1 cellular context compared by ENCODE assay signal in the genomic region with DNA sequence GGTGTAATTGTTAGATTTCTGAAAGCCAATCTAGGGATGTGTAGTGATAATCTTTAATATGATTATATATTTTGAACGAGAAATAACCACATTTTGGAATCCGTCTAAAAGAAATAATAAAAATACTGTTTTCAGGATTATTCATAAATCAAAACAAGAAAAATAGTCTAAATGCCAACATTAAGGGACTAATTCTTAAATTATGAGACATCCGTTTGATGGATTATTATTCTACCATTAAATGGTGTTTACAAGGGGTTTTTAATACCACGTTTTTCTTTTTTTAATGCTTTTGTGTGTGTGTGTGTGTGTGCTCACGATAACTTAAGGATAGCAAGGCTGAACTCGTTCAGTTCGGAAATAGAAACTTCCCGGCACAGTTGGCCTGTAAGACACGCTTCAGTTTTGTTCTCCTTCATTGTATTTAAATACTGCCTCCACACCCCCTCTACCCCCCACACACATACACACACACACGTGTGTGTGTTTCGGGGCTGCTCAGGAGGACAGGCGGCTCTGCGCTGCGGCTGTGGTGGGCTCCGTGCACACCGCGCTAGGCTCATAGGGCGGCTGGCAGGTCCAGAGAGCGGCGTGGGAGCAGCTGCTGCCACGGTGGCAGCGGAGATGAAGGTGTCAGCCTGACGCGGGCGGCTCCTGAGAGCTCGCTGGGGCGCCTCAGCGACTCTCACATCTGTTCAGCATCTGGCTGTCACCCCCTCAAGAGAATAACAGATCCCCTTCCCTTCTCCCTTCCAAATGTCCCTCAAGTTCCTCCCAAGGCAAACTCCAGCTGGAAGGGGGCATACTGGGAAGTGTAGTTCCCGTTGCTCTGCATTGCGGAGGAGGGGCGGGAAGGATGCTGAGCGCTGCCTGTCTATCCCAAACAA.
TF ChIP-seq lines count a peak whose summit lies in the region.

No MANE protein-coding gene starts in this region.

TF ChIP-seq in HepG2, 621 proteins besides CTCF, POLR2A, EP300 and RAD21 (continued from another document):
- TF ChIP-seq TFDP2 (CRISPR knock-in tag; IDR thresholded peaks at IDR 0.05) (no peak), ZNF296 (CRISPR knock-in tag; conservative IDR thresholded peaks at IDR 0.05) (no peak), ZFP1 (CRISPR knock-in tag; IDR thresholded peaks at IDR 0.05) (no peak), ATRX (CRISPR knock-in tag; IDR thresholded peaks at IDR 0.05; ENCODE audit: borderline replicate concordance) (no peak), HNRNPH1 (optimal IDR thresholded peaks at IDR 0.05; ENCODE audit: low read depth, low read length) (no peak), ZNF3 (CRISPR knock-in tag; IDR thresholded peaks at IDR 0.05) (no peak), CREB3 (CRISPR knock-in tag; IDR thresholded peaks at IDR 0.05) (no peak), ZNF577 (CRISPR knock-in tag; IDR thresholded peaks at IDR 0.05; ENCODE audit: borderline replicate concordance, low read depth) (no peak), EZH2 (conservative IDR thresholded peaks at IDR 0.05; ENCODE audit: low read depth, low read length) (peak; percentile 84; the same call in 1 of the 2 replicates), MXI1 (IDR thresholded peaks at IDR 0.05; ENCODE audit: borderline replicate concordance, low read depth, low read length) (no peak), BCL6 (CRISPR knock-in tag; IDR thresholded peaks at IDR 0.05) (no peak), KLF16 (CRISPR knock-in tag; IDR thresholded peaks at IDR 0.05) (no peak), SP2 (CRISPR knock-in tag; IDR thresholded peaks at IDR 0.05) (no peak), RNF2 (conservative IDR thresholded peaks at IDR 0.05; ENCODE audit: low read depth) (peak; percentile 91), BATF2 (CRISPR knock-in tag; IDR thresholded peaks at IDR 0.05) (no peak), CBX2 (IDR thresholded peaks at IDR 0.05; ENCODE audit: low read depth, low read length) (peak; percentile 98), CBX2 (CRISPR knock-in tag; IDR thresholded peaks at IDR 0.05; ENCODE audit: low read depth) (no peak), JARID2 (CRISPR knock-in tag; IDR thresholded peaks at IDR 0.05; ENCODE audit: insufficient replicate concordance) (no peak), TBX3 (IDR thresholded peaks at IDR 0.05; ENCODE audit: borderline replicate concordance) (no peak), CENPBD1 (CRISPR knock-in tag; IDR thresholded peaks at IDR 0.05; ENCODE audit: borderline replicate concordance, low read depth) (no peak), ZNF124 (CRISPR knock-in tag; IDR thresholded peaks at IDR 0.05) (no peak), ZNF749 (CRISPR knock-in tag; IDR thresholded peaks at IDR 0.05; ENCODE audit: borderline replicate concordance) (no peak), SOX13 (IDR thresholded peaks at IDR 0.05) (peak; percentile 33; the same call in 1 of the 2 replicates), SOX13 (CRISPR knock-in tag; conservative IDR thresholded peaks at IDR 0.05 in 1 of 2, IDR thresholded peaks at IDR 0.05 in 1 of 2) (no peak), THAP11 (CRISPR knock-in tag; IDR thresholded peaks at IDR 0.05) (peak; percentile 59; the same call in 1 of the 2 replicates), ZNF143 (CRISPR knock-in tag; IDR thresholded peaks at IDR 0.05) (peak; percentile 70), ARNT2 (CRISPR knock-in tag; IDR thresholded peaks at IDR 0.05; ENCODE audit: low read depth) (no peak), NR1H2 (CRISPR knock-in tag; IDR thresholded peaks at IDR 0.05; ENCODE audit: borderline replicate concordance, low read depth) (no peak), ZFP36 (IDR thresholded peaks at IDR 0.05; ENCODE audit: borderline replicate concordance, low read depth, low read length, partially characterized antibody) (peak; percentile 74), POGK (CRISPR knock-in tag; conservative IDR thresholded peaks at IDR 0.05) (no peak), SIN3A (IDR thresholded peaks at IDR 0.05; ENCODE audit: borderline replicate concordance, low read depth, low read length) (no peak)
- TF ChIP-seq, protein P1, sequence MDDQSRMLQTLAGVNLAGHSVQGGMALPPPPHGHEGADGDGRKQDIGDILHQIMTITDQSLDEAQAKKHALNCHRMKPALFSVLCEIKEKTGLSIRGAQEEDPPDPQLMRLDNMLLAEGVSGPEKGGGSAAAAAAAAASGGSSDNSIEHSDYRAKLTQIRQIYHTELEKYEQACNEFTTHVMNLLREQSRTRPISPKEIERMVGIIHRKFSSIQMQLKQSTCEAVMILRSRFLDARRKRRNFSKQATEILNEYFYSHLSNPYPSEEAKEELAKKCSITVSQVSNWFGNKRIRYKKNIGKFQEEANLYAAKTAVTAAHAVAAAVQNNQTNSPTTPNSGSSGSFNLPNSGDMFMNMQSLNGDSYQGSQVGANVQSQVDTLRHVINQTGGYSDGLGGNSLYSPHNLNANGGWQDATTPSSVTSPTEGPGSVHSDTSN (CRISPR knock-in tag; IDR thresholded peaks at IDR 0.05; ENCODE audit: borderline replicate concordance) = no peak
- TF ChIP-seq, protein P2, sequence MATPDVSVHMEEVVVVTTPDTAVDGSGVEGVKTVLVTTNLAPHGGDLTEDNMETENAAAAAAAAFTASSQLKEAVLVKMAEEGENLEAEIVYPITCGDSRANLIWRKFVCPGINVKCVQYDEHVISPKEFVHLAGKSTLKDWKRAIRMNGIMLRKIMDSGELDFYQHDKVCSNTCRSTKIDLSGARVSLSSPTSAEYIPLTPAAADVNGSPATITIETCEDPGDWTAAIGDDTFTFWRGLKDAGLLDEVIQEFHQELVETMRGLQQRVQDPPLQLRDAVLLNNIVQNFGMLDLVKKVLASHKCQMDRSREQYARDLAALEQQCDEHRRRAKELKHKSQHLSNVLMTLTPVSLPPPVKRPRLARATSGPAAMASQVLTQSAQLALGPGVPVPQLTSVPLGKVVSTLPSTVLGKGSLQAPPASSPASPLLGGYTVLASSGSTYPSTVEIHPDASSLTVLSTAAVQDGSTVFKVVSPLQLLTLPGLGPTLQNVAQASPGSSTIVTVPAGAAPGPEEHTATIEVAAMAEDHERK (CRISPR knock-in tag; IDR thresholded peaks at IDR 0.05; ENCODE audit: low read depth) = no peak
- TF ChIP-seq, protein P3, sequence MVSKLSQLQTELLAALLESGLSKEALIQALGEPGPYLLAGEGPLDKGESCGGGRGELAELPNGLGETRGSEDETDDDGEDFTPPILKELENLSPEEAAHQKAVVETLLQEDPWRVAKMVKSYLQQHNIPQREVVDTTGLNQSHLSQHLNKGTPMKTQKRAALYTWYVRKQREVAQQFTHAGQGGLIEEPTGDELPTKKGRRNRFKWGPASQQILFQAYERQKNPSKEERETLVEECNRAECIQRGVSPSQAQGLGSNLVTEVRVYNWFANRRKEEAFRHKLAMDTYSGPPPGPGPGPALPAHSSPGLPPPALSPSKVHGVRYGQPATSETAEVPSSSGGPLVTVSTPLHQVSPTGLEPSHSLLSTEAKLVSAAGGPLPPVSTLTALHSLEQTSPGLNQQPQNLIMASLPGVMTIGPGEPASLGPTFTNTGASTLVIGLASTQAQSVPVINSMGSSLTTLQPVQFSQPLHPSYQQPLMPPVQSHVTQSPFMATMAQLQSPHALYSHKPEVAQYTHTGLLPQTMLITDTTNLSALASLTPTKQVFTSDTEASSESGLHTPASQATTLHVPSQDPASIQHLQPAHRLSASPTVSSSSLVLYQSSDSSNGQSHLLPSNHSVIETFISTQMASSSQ (IDR thresholded peaks at IDR 0.05; ENCODE audit: low read depth) = no peak
- TF ChIP-seq, protein P3 (CRISPR knock-in tag; IDR thresholded peaks at IDR 0.05; ENCODE audit: borderline replicate concordance) = no peak
- TF ChIP-seq, protein P4, sequence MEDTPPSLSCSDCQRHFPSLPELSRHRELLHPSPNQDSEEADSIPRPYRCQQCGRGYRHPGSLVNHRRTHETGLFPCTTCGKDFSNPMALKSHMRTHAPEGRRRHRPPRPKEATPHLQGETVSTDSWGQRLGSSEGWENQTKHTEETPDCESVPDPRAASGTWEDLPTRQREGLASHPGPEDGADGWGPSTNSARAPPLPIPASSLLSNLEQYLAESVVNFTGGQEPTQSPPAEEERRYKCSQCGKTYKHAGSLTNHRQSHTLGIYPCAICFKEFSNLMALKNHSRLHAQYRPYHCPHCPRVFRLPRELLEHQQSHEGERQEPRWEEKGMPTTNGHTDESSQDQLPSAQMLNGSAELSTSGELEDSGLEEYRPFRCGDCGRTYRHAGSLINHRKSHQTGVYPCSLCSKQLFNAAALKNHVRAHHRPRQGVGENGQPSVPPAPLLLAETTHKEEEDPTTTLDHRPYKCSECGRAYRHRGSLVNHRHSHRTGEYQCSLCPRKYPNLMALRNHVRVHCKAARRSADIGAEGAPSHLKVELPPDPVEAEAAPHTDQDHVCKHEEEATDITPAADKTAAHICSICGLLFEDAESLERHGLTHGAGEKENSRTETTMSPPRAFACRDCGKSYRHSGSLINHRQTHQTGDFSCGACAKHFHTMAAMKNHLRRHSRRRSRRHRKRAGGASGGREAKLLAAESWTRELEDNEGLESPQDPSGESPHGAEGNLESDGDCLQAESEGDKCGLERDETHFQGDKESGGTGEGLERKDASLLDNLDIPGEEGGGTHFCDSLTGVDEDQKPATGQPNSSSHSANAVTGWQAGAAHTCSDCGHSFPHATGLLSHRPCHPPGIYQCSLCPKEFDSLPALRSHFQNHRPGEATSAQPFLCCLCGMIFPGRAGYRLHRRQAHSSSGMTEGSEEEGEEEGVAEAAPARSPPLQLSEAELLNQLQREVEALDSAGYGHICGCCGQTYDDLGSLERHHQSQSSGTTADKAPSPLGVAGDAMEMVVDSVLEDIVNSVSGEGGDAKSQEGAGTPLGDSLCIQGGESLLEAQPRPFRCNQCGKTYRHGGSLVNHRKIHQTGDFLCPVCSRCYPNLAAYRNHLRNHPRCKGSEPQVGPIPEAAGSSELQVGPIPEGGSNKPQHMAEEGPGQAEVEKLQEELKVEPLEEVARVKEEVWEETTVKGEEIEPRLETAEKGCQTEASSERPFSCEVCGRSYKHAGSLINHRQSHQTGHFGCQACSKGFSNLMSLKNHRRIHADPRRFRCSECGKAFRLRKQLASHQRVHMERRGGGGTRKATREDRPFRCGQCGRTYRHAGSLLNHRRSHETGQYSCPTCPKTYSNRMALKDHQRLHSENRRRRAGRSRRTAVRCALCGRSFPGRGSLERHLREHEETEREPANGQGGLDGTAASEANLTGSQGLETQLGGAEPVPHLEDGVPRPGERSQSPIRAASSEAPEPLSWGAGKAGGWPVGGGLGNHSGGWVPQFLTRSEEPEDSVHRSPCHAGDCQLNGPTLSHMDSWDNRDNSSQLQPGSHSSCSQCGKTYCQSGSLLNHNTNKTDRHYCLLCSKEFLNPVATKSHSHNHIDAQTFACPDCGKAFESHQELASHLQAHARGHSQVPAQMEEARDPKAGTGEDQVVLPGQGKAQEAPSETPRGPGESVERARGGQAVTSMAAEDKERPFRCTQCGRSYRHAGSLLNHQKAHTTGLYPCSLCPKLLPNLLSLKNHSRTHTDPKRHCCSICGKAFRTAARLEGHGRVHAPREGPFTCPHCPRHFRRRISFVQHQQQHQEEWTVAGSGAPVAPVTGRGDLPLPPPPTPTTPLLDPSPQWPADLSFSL (CRISPR knock-in tag; IDR thresholded peaks at IDR 0.05) = no peak
